In the genomic region with DNA sequence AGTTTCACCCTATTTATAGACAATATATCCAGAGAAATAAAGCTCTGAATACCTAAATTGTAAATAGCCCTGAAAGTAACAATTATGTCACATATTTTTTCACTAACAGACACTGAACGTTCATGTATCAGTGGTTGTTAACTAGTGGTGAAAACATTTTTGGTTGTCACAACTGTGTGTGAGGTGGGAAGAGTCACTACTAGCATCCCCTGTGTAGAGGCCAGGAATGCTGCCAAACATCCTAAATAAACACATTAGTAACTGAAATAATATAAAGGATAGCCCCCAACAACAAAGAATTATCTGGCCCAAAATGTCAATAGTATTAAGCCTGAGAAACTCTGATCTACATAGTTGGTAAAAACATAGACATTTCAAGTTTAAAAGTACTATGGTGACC, we compare ENCODE assay signal across 18 cellular contexts.
"Had no signal": no experiment of that assay in that cellular context is flagged by ENCODE, and none has a peak within 500 bp of the region (broad histone marks: within the 10 kb centered on the region; RNA-seq: fewer than 3 reads in every experiment).

No MANE protein-coding gene starts in this region.

- ATAC-seq: activated CD8-positive, alpha-beta T cell treated with anti-CD3 and anti-CD28 coated beads for 36 hours; activated T-cell treated with anti-CD3 and anti-CD28 coated beads, Interleukin-2, amount 50 U/mL, for 4 hours; gastrocnemius medialis; left cardiac atrium; lower lobe of right lung; stimulated activated naive B cell treated with anti-CD40 and anti-IgM and Interleukin-4, amounts not matched to agents 10 μg/mL and 1 μg/mL and 100 μg/mL, for 72 hours; WTC11 had no signal

- H3K27ac Mint-ChIP-seq: activated CD8-positive, alpha-beta T cell treated with anti-CD3 and anti-CD28 coated beads for 36 hours; stimulated activated naive B cell treated with anti-CD40 and anti-IgM and Interleukin-4, amounts not matched to agents 10 μg/mL and 1 μg/mL and 100 μg/mL, for 72 hours; WTC11 had no signal

- H3K9me3 ChIP-seq: breast epithelium, gastrocnemius medialis, lower lobe of right lung, thyroid gland had no signal

- H3K4me3 ChIP-seq: breast epithelium, gastrocnemius medialis, lower lobe of right lung, thyroid gland had no signal

- H3K27me3 ChIP-seq: breast epithelium, gastrocnemius medialis, thyroid gland had no signal

- H3K27me3 Mint-ChIP-seq: activated CD8-positive, alpha-beta T cell treated with anti-CD3 and anti-CD28 coated beads for 36 hours; activated naive CD4-positive, alpha-beta T cell treated with anti-CD3 and anti-CD28 coated beads, Interleukin-2, amount 50 U/mL, for 24 hours; stimulated activated naive B cell treated with anti-CD40 and anti-IgM and Interleukin-4, amounts not matched to agents 10 μg/mL and 1 μg/mL and 100 μg/mL, for 72 hours had no signal

- H3K27ac ChIP-seq: breast epithelium, epithelial cell of prostate, gastrocnemius medialis, lower lobe of right lung, parathyroid adenoma, thyroid gland had no signal

- DNase-seq: activated CD4-positive, alpha-beta T cell treated with anti-CD3 and anti-CD28 coated beads for 4 hours; activated CD8-positive, alpha-beta T cell treated with anti-CD3 and anti-CD28 coated beads for 36 hours; activated effector memory CD4-positive, alpha-beta T cell treated with Interleukin-2 at 50 U/mL for 16 hours; activated T-cell treated with anti-CD3 and anti-CD28 coated beads, Interleukin-2, amount 50 U/mL, for 4 hours; dermis blood vessel endothelial cell; gastrocnemius medialis; left cardiac atrium; lower lobe of right lung; retina; stimulated activated naive B cell treated with anti-CD40 and anti-IgM and Interleukin-4, amounts not matched to agents 10 μg/mL and 1 μg/mL and 100 μg/mL, for 72 hours; T-helper 2 cell; thyroid gland had no signal

- H3K4me1 Mint-ChIP-seq: WTC11 had no signal

- H3K9me3 Mint-ChIP-seq: activated CD8-positive, alpha-beta T cell treated with anti-CD3 and anti-CD28 coated beads for 36 hours; activated naive CD4-positive, alpha-beta T cell treated with anti-CD3 and anti-CD28 coated beads, Interleukin-2, amount 50 U/mL, for 24 hours; activated T-cell treated with anti-CD3 and anti-CD28 coated beads, Interleukin-2, amount 50 U/mL, for 4 hours; stimulated activated naive B cell treated with anti-CD40 and anti-IgM and Interleukin-4, amounts not matched to agents 10 μg/mL and 1 μg/mL and 100 μg/mL, for 72 hours; WTC11 had no signal

- H3K36me3 ChIP-seq: breast epithelium had no signal

- H3K4me3 Mint-ChIP-seq: activated CD8-positive, alpha-beta T cell treated with anti-CD3 and anti-CD28 coated beads for 36 hours; activated naive CD4-positive, alpha-beta T cell treated with anti-CD3 and anti-CD28 coated beads, Interleukin-2, amount 50 U/mL, for 24 hours; activated T-cell treated with anti-CD3 and anti-CD28 coated beads, Interleukin-2, amount 50 U/mL, for 4 hours; mesothelial cell of epicardium; stimulated activated naive B cell treated with anti-CD40 and anti-IgM and Interleukin-4, amounts not matched to agents 10 μg/mL and 1 μg/mL and 100 μg/mL, for 72 hours; WTC11 had no signal
